ENCODE assay signal across 1 cellular context in the genomic region with DNA sequence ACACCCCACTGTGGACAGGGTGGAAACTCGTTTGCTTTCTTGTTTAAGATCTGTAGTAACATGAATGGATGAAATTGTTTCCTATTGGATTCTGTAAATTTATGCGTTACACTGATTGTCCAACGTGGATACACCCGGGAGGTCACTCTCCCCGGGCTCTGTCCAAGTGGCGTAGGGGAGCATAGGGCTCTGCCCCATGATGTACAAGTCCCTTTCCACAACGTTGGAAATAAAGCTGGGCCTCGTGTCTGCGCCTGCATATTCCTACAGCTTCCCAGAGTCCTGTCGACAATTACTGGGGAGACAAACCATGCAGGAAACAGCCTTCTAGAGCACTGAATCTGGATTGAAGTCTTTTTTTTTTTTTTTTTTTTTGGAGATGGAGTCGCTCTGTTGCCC.
TF ChIP-seq lines count a peak whose summit lies in the region.

No MANE protein-coding gene starts in this region.

TF ChIP-seq in HepG2, 621 proteins besides CTCF, POLR2A, EP300 and RAD21 (continued from another document and continues in another):
- TF ChIP-seq REPIN1 (CRISPR knock-in tag; IDR thresholded peaks at IDR 0.05; ENCODE audit: borderline replicate concordance, low read depth) (peak; percentile 37; the same call in 1 of the 2 replicates), JUN (CRISPR knock-in tag; IDR thresholded peaks at IDR 0.05) (no peak), ZNF230 (CRISPR knock-in tag; IDR thresholded peaks at IDR 0.05) (no peak), CBX1 (IDR thresholded peaks at IDR 0.05; ENCODE audit: low read depth) (no peak), ZNF232 (CRISPR knock-in tag; IDR thresholded peaks at IDR 0.05; ENCODE audit: borderline replicate concordance) (no peak), ZNF616 (CRISPR knock-in tag; IDR thresholded peaks at IDR 0.05; ENCODE audit: low read depth) (no peak), ZNF501 (CRISPR knock-in tag; IDR thresholded peaks at IDR 0.05) (no peak), ZNF30 (CRISPR knock-in tag; IDR thresholded peaks at IDR 0.05) (no peak), GTF3A (CRISPR knock-in tag; conservative IDR thresholded peaks at IDR 0.05) (no peak), FOXK1 (CRISPR knock-in tag; IDR thresholded peaks at IDR 0.05; ENCODE audit: borderline replicate concordance, low read depth) (no peak), IKZF1 (IDR thresholded peaks at IDR 0.05) (no peak), CC2D1A (CRISPR knock-in tag; IDR thresholded peaks at IDR 0.05) (no peak), SOX6 (IDR thresholded peaks at IDR 0.05) (no peak), SOX6 (CRISPR knock-in tag; IDR thresholded peaks at IDR 0.05) (no peak), TOE1 (CRISPR knock-in tag; IDR thresholded peaks at IDR 0.05) (no peak), RFXANK (CRISPR knock-in tag; IDR thresholded peaks at IDR 0.05) (no peak), HOXA7 (CRISPR knock-in tag; IDR thresholded peaks at IDR 0.05) (no peak), MXD4 (CRISPR knock-in tag; IDR thresholded peaks at IDR 0.05) (no peak), SP1 (IDR thresholded peaks at IDR 0.05) (no peak), SP1 (CRISPR knock-in tag; IDR thresholded peaks at IDR 0.05) (no peak), REXO4 (CRISPR knock-in tag; IDR thresholded peaks at IDR 0.05; ENCODE audit: borderline replicate concordance) (no peak), ZNF652 (CRISPR knock-in tag; IDR thresholded peaks at IDR 0.05; ENCODE audit: borderline replicate concordance, low read depth) (no peak), NFATC3 (CRISPR knock-in tag; IDR thresholded peaks at IDR 0.05) (no peak), JUNB (CRISPR knock-in tag; IDR thresholded peaks at IDR 0.05; ENCODE audit: borderline replicate concordance) (no peak), PLRG1 (conservative IDR thresholded peaks at IDR 0.05) (no peak), HCFC1 (IDR thresholded peaks at IDR 0.05; ENCODE audit: low read depth, low read length) (no peak), HOXA3 (CRISPR knock-in tag; IDR thresholded peaks at IDR 0.05) (no peak), ELF3 (CRISPR knock-in tag; IDR thresholded peaks at IDR 0.05) (no peak), ATAD3A (CRISPR knock-in tag; IDR thresholded peaks at IDR 0.05) (no peak), ZKSCAN1 (IDR thresholded peaks at IDR 0.05; ENCODE audit: low read length) (no peak), ZNF549 (CRISPR knock-in tag; IDR thresholded peaks at IDR 0.05) (no peak), EEA1 (CRISPR knock-in tag; IDR thresholded peaks at IDR 0.05; ENCODE audit: borderline replicate concordance) (no peak), ZEB1 (IDR thresholded peaks at IDR 0.05; ENCODE audit: insufficient replicate concordance, low read depth) (no peak), GTF2F1 (IDR thresholded peaks at IDR 0.05; ENCODE audit: low read length) (no peak), FOXC1 (CRISPR knock-in tag; IDR thresholded peaks at IDR 0.05; ENCODE audit: borderline replicate concordance) (no peak), ZNF556 (CRISPR knock-in tag; IDR thresholded peaks at IDR 0.05; ENCODE audit: borderline replicate concordance) (peak; percentile 46; the same call in 1 of the 2 replicates), ZNF354B (CRISPR knock-in tag; IDR thresholded peaks at IDR 0.05) (no peak), ZNF777 (CRISPR knock-in tag; IDR thresholded peaks at IDR 0.05) (no peak), CREB1 (IDR thresholded peaks at IDR 0.05) (no peak), CREB1 (CRISPR knock-in tag; IDR thresholded peaks at IDR 0.05) (no peak; the same call in 1 of the 2 replicates), ZFP36L2 (CRISPR knock-in tag; IDR thresholded peaks at IDR 0.05) (no peak), ZNF773 (CRISPR knock-in tag; IDR thresholded peaks at IDR 0.05; ENCODE audit: borderline replicate concordance) (no peak), FOSL2 (CRISPR knock-in tag; IDR thresholded peaks at IDR 0.05) (no peak), ZNF788 (CRISPR knock-in tag; IDR thresholded peaks at IDR 0.05; ENCODE audit: borderline replicate concordance) (no peak)
- TF ChIP-seq, protein P1, sequence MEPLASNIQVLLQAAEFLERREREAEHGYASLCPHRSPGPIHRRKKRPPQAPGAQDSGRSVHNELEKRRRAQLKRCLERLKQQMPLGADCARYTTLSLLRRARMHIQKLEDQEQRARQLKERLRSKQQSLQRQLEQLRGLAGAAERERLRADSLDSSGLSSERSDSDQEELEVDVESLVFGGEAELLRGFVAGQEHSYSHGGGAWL (CRISPR knock-in tag; IDR thresholded peaks at IDR 0.05): no peak
- TF ChIP-seq, protein P2, sequence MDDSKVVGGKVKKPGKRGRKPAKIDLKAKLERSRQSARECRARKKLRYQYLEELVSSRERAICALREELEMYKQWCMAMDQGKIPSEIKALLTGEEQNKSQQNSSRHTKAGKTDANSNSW (CRISPR knock-in tag; IDR thresholded peaks at IDR 0.05; ENCODE audit: borderline replicate concordance): no peak
- TF ChIP-seq, protein P3, sequence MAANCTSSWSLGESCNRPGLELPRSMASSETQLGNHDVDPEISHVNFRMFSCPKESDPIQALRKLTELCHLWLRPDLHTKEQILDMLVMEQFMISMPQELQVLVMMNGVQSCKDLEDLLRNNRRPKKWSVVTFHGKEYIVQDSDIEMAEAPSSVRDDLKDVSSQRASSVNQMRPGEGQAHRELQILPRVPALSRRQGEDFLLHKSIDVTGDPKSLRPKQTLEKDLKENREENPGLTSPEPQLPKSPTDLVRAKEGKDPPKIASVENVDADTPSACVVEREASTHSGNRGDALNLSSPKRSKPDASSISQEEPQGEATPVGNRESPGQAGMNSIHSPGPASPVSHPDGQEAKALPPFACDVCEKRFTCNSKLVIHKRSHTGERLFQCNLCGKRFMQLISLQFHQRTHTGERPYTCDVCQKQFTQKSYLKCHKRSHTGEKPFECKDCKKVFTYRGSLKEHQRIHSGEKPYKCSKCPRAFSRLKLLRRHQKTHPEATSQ (CRISPR knock-in tag; IDR thresholded peaks at IDR 0.05; ENCODE audit: borderline replicate concordance): 0 out of 2 replicates have a peak, but pooled peaks have one; percentile 32
- TF ChIP-seq, protein P4, sequence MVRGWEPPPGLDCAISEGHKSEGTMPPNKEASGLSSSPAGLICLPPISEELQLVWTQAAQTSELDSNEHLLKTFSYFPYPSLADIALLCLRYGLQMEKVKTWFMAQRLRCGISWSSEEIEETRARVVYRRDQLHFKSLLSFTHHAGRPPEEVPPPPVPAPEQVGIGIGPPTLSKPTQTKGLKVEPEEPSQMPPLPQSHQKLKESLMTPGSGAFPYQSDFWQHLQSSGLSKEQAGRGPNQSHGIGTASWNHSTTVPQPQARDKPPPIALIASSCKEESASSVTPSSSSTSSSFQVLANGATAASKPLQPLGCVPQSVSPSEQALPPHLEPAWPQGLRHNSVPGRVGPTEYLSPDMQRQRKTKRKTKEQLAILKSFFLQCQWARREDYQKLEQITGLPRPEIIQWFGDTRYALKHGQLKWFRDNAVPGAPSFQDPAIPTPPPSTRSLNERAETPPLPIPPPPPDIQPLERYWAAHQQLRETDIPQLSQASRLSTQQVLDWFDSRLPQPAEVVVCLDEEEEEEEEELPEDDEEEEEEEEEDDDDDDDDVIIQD (CRISPR knock-in tag; IDR thresholded peaks at IDR 0.05; ENCODE audit: low read depth): no peak
- TF ChIP-seq, protein P5, sequence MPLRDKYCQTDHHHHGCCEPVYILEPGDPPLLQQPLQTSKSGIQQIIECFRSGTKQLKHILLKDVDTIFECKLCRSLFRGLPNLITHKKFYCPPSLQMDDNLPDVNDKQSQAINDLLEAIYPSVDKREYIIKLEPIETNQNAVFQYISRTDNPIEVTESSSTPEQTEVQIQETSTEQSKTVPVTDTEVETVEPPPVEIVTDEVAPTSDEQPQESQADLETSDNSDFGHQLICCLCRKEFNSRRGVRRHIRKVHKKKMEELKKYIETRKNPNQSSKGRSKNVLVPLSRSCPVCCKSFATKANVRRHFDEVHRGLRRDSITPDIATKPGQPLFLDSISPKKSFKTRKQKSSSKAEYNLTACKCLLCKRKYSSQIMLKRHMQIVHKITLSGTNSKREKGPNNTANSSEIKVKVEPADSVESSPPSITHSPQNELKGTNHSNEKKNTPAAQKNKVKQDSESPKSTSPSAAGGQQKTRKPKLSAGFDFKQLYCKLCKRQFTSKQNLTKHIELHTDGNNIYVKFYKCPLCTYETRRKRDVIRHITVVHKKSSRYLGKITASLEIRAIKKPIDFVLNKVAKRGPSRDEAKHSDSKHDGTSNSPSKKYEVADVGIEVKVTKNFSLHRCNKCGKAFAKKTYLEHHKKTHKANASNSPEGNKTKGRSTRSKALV (CRISPR knock-in tag; IDR thresholded peaks at IDR 0.05): no peak
- TF ChIP-seq, protein P6, sequence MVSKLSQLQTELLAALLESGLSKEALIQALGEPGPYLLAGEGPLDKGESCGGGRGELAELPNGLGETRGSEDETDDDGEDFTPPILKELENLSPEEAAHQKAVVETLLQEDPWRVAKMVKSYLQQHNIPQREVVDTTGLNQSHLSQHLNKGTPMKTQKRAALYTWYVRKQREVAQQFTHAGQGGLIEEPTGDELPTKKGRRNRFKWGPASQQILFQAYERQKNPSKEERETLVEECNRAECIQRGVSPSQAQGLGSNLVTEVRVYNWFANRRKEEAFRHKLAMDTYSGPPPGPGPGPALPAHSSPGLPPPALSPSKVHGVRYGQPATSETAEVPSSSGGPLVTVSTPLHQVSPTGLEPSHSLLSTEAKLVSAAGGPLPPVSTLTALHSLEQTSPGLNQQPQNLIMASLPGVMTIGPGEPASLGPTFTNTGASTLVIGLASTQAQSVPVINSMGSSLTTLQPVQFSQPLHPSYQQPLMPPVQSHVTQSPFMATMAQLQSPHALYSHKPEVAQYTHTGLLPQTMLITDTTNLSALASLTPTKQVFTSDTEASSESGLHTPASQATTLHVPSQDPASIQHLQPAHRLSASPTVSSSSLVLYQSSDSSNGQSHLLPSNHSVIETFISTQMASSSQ (IDR thresholded peaks at IDR 0.05; ENCODE audit: low read depth): no peak
- TF ChIP-seq, protein P6 (CRISPR knock-in tag; IDR thresholded peaks at IDR 0.05; ENCODE audit: borderline replicate concordance): no peak
- TF ChIP-seq, protein P7, sequence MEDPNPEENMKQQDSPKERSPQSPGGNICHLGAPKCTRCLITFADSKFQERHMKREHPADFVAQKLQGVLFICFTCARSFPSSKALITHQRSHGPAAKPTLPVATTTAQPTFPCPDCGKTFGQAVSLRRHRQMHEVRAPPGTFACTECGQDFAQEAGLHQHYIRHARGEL (CRISPR knock-in tag; IDR thresholded peaks at IDR 0.05): no peak
- TF ChIP-seq, protein P8, sequence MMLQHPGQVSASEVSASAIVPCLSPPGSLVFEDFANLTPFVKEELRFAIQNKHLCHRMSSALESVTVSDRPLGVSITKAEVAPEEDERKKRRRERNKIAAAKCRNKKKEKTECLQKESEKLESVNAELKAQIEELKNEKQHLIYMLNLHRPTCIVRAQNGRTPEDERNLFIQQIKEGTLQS (CRISPR knock-in tag; IDR thresholded peaks at IDR 0.05): no peak
- TF ChIP-seq, protein P9, sequence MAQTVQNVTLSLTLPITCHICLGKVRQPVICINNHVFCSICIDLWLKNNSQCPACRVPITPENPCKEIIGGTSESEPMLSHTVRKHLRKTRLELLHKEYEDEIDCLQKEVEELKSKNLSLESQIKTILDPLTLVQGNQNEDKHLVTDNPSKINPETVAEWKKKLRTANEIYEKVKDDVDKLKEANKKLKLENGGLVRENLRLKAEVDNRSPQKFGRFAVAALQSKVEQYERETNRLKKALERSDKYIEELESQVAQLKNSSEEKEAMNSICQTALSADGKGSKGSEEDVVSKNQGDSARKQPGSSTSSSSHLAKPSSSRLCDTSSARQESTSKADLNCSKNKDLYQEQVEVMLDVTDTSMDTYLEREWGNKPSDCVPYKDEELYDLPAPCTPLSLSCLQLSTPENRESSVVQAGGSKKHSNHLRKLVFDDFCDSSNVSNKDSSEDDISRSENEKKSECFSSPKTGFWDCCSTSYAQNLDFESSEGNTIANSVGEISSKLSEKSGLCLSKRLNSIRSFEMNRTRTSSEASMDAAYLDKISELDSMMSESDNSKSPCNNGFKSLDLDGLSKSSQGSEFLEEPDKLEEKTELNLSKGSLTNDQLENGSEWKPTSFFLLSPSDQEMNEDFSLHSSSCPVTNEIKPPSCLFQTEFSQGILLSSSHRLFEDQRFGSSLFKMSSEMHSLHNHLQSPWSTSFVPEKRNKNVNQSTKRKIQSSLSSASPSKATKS (CRISPR knock-in tag; IDR thresholded peaks at IDR 0.05): 0 out of 2 replicates have a peak, but pooled peaks have one; percentile 48
- TF ChIP-seq, protein P10, sequence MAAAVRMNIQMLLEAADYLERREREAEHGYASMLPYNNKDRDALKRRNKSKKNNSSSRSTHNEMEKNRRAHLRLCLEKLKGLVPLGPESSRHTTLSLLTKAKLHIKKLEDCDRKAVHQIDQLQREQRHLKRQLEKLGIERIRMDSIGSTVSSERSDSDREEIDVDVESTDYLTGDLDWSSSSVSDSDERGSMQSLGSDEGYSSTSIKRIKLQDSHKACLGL (CRISPR knock-in tag; IDR thresholded peaks at IDR 0.05): no peak
- TF ChIP-seq, protein P11, sequence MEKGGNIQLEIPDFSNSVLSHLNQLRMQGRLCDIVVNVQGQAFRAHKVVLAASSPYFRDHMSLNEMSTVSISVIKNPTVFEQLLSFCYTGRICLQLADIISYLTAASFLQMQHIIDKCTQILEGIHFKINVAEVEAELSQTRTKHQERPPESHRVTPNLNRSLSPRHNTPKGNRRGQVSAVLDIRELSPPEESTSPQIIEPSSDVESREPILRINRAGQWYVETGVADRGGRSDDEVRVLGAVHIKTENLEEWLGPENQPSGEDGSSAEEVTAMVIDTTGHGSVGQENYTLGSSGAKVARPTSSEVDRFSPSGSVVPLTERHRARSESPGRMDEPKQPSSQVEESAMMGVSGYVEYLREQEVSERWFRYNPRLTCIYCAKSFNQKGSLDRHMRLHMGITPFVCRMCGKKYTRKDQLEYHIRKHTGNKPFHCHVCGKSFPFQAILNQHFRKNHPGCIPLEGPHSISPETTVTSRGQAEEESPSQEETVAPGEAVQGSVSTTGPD (CRISPR knock-in tag; IDR thresholded peaks at IDR 0.05): no peak
- TF ChIP-seq, protein P12, sequence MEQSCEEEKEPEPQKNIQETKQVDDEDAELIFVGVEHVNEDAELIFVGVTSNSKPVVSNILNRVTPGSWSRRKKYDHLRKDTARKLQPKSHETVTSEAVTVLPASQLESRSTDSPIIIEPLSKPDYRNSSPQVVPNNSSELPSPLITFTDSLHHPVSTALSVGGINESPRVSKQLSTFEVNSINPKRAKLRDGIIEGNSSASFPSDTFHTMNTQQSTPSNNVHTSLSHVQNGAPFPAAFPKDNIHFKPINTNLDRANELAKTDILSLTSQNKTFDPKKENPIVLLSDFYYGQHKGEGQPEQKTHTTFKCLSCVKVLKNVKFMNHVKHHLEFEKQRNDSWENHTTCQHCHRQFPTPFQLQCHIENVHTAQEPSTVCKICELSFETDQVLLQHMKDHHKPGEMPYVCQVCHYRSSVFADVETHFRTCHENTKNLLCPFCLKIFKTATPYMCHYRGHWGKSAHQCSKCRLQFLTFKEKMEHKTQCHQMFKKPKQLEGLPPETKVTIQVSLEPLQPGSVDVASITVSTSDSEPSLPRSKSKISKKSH (CRISPR knock-in tag; IDR thresholded peaks at IDR 0.05; ENCODE audit: borderline replicate concordance): no peak
